ENCODE assay signal across 11 cellular contexts in genomic region chr2:85421706-85422457, GRCh38. TPM values are rescaled to one million over a fixed set of nuclear protein-coding genes. Genes with fewer than 3 reads are reported as not detected.
A peak's percentile ranks its signal among the peaks of the same experiment; 100 is the strongest.
DNase-seq lines count a peak whose midpoint lies in the region; ATAC-seq and TF ChIP-seq lines count a peak whose summit lies in the region.
"Had no signal": no experiment of that assay in that cellular context is flagged by ENCODE, and none has a peak within 500 bp of the region (broad histone marks: within the 10 kb centered on the region; RNA-seq: fewer than 3 reads in every experiment).

No MANE protein-coding gene starts in this region.

- WGBS in sigmoid colon, 2 donors = 91 to 93% methylated on average over 3 of the region's 3 CpGs

- DNase-seq in Calu3 (no peak), Panc1 (ENCODE audit: low read depth, low spot score) (no peak), left ventricle myocardium inferior (no peak), sigmoid colon (no peak), foreskin melanocyte (no peak), cerebellar cortex (ENCODE audit: low spot score) (no peak), NCI-H1048 (lab: John Stamatoyannopoulos, UW) (no peak)
- DNase-seq: dermis blood vessel endothelial cell; retina; stimulated activated CD8-positive, alpha-beta memory T cell treated with anti-CD3 and anti-CD28 coated beads, Interleukin-4, amount 100 ng/mL, for 48 hours had no signal

- peak overlapping the region; percentile 84 for H3K27ac Mint-ChIP-seq in Calu3 (ENCODE audit: unreplicated experiment)

- BruUV-seq in Calu3 (replicated peaks; lab: Mats Ljungman, UMichigan) (no TSS peak), Panc1 (replicated peaks; lab: Mats Ljungman, UMichigan) (no TSS peak)

- TF ChIP-seq CTCF in Calu3 (IDR thresholded peaks at IDR 0.05; ENCODE audit: unreplicated experiment) (no peak), Panc1 (IDR thresholded peaks at IDR 0.05) (no peak), left ventricle myocardium inferior (IDR thresholded peaks at IDR 0.05; ENCODE audit: borderline replicate concordance) (no peak), sigmoid colon (IDR thresholded peaks at IDR 0.05) (no peak)

- ATAC-seq in Panc1 (peak; percentile 17), GM21717 (IDR thresholded peaks at IDR 0.05; ENCODE audit: unreplicated experiment) (no peak)

- H3K4me3 ChIP-seq in Panc1 (ENCODE audit: low read depth in 2 of 2, low read length in 2 of 2) = peak overlapping the region in 1 of 2 experiments; percentile 4; a peak in 1 of 4 replicates
- H3K4me3 ChIP-seq in left ventricle myocardium inferior = no peak overlapping the region
- no peak overlapping the region for H3K4me3 ChIP-seq in sigmoid colon

- in situ Hi-C loops in Panc1 (cut with HindIII; ENCODE audit: low pct_unique_long_range_greater_than_20kb, low sequenced_read_pairs) = loop anchor here (25.0 kb wide), 1 partner anchor 115 kb away; the partner anchor contains the start of gene MAT2A

- POLR2A ChIA-PET in Panc1 (lab: Charles Lee) = interaction anchor here (0.9 to 1.6 kb wide), 6 partner anchors 16 to 128 kb away, joined by 3 to 5 read pairs (median 4); partner anchors contain the start of gene MAT2A

- CTCF ChIA-PET in Calu3 (lab: Charles Lee) (interaction anchor here (0.8 to 4.5 kb wide), 13 partner anchors 47 to 145 kb away, joined by 3 to 66 read pairs (median 3); partner anchors contain the start of gene MAT2A), Panc1 (lab: Charles Lee) (interaction anchor here (0.7 to 1.1 kb wide), 3 partner anchors 127 to 224 kb away, joined by 3 to 5 read pairs (median 4); no protein-coding TSS in a partner anchor)

- H3K9me3 Mint-ChIP-seq in Calu3 (ENCODE audit: low read depth, unreplicated experiment) = no peaks in the 10 kb centered on the region

- H3K9me3 ChIP-seq in Panc1 (ENCODE audit: control insufficient read depth, insufficient read depth, low read depth, low read length) (no peaks in the 10 kb centered on the region), left ventricle myocardium inferior (replicated peaks) (no peaks in the 10 kb centered on the region), sigmoid colon (no peaks in the 10 kb centered on the region)

- TF ChIP-seq EP300 in sigmoid colon (IDR thresholded peaks at IDR 0.05) = no peak

- H3K27ac ChIP-seq in Panc1 (ENCODE audit: low read length) = peak overlapping the region; percentile 99
- peak overlapping the region; percentile 97 for H3K27ac ChIP-seq in left ventricle myocardium inferior (replicated peaks)
- peak overlapping the region in 3 of 4 donors; percentile 92 to 94 (median 94) for H3K27ac ChIP-seq in sigmoid colon

- H3K4me3 Mint-ChIP-seq in Calu3 (ENCODE audit: low read depth, unreplicated experiment) = peak overlapping the region; percentile 56

- H3K27me3 Mint-ChIP-seq in Calu3 (ENCODE audit: unreplicated experiment) = no peaks in the 10 kb centered on the region

- peaks cover 45% of the 10 kb centered on the region for H3K36me3 Mint-ChIP-seq in Calu3 (ENCODE audit: insufficient read depth, unreplicated experiment)

- intact Hi-C loops in Calu3 (cut with micrococcal nuclease; ENCODE audit: unreplicated experiment) = loop anchor here (1.0 to 2.0 kb wide), 3 partner anchors 81 to 130 kb away; partner anchors contain the start of gene MAT2A
- intact Hi-C loops in Panc1 (cut with micrococcal nuclease; ENCODE audit: unreplicated experiment) = loop anchor here (1.0 to 10.0 kb wide), 4 partner anchors 73 to 130 kb away; partner anchors contain the start of gene MAT2A
- intact Hi-C loops in left ventricle myocardium inferior (cut with micrococcal nuclease) = loop anchor here (2.0 kb wide), 1 partner anchor 131 kb away; no protein-coding TSS in a partner anchor
- intact Hi-C loops in sigmoid colon (cut with DNase I) = loop anchor here (2.0 kb wide), 2 partner anchors 117 to 181 kb away; partner anchors contain the start of genes MAT2A and TMEM150A

- H3K4me1 ChIP-seq in Panc1 (ENCODE audit: control insufficient read depth, insufficient read depth, low read length) (peaks cover 41% of the 10 kb centered on the region), left ventricle myocardium inferior (peaks cover 42% of the 10 kb centered on the region), sigmoid colon (peaks cover 0 to 32% (median 30%) of the 10 kb centered on the region in 4 donors)

- peaks cover 37% of the 10 kb centered on the region for H3K4me1 Mint-ChIP-seq in Calu3 (ENCODE audit: low read depth, unreplicated experiment)

- H3K27me3 ChIP-seq in Panc1 (ENCODE audit: control insufficient read depth, insufficient read depth, low read length) (no peaks in the 10 kb centered on the region), left ventricle myocardium inferior (ENCODE audit: low read depth) (no peaks in the 10 kb centered on the region), sigmoid colon (no peaks in the 10 kb centered on the region)

- H3K36me3 ChIP-seq in Panc1 (ENCODE audit: control insufficient read depth, insufficient read depth, low read length) (no peaks in the 10 kb centered on the region), left ventricle myocardium inferior (no peaks in the 10 kb centered on the region), sigmoid colon (no peaks in the 10 kb centered on the region)

- no peak for TF ChIP-seq POLR2A in sigmoid colon (IDR thresholded peaks at IDR 0.05)

RNA-seq across cellular contexts. Expression of gene SH2D6, which starts 3.4 kb away (rescaled TPM):
- total RNA-seq in Calu3 (2022) (1.8 and 2.4 TPM in 2 replicates), Panc1 (2021; ENCODE audit: unreplicated experiment) (3.3 TPM), left ventricle myocardium inferior (not detected), sigmoid colon (not detected)
- 3.3 TPM for polyA plus RNA-seq in Panc1 (2012; ENCODE audit: insufficient read length)
- polyA plus RNA-seq in sigmoid colon = 10 to 100 TPM in 2 of 3 donors, 1 to 10 TPM in 1; 2.8 to 14.6 (median 11.4) TPM
- total RNA-seq: dermis blood vessel endothelial cell had no signal

RNA-seq across cellular contexts. Expression of gene CAPG, which starts 11.7 kb away (rescaled TPM):
- 230 and 238 TPM in 2 replicates for total RNA-seq in Calu3 (2022)
- total RNA-seq in Panc1 (2021; ENCODE audit: unreplicated experiment) = 202 TPM
- polyA plus RNA-seq in Panc1 (2012; ENCODE audit: insufficient read length) = 510 TPM
- 3.5 TPM for total RNA-seq in left ventricle myocardium inferior
- 10 to 100 TPM; 20.9 to 33.0 (median 30.1) TPM for total RNA-seq in sigmoid colon
- 100 to 1,000 TPM; 112 to 230 (median 150) TPM for polyA plus RNA-seq in sigmoid colon
